Comparison of ENCODE assay signal across 1 cellular context in the genomic region with DNA sequence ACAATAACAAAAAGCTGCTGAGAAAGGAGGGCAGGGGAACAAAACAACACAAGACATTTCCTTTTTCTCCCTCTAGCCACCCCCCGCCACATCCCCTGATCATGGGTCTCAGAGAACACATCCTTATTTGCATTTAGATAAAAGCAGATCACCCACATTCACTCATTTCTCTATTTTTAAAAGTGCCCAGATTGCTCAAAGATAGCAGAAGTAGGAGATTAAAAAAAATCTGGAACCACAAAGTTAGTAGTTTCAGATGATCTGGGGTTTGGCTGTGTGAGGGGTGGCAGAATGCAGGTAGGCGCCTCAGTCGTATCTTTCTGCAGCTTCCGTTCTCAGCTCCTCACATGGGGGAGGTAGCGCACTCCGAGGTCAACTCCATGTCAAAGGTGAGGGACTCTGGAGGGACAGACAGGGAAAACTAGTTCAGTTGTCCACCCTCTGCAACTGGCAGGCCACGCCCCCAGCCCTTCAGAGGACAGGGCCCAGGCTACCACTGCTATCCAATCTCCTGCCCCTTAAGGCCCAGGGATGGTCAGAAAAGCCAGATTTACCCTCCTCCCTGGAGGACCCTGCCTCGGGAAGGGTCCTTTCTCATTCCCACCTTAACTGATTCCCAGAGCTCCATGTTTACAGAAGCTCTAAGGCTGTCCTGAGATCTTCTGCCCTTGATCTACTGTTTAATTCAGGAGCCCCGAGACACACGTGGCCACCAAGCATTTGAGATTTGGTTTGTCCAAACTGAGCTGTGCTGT.
TF ChIP-seq lines count a peak whose summit lies in the region.

No MANE protein-coding gene starts in this region.

TF ChIP-seq in K562, 482 proteins besides CTCF, POLR2A, EP300 and RAD21 (continued from another document and continues in another):
- TF ChIP-seq, protein P1, sequence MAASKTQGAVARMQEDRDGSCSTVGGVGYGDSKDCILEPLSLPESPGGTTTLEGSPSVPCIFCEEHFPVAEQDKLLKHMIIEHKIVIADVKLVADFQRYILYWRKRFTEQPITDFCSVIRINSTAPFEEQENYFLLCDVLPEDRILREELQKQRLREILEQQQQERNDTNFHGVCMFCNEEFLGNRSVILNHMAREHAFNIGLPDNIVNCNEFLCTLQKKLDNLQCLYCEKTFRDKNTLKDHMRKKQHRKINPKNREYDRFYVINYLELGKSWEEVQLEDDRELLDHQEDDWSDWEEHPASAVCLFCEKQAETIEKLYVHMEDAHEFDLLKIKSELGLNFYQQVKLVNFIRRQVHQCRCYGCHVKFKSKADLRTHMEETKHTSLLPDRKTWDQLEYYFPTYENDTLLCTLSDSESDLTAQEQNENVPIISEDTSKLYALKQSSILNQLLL (CRISPR knock-in tag; IDR thresholded peaks at IDR 0.05; ENCODE audit: borderline replicate concordance), result no peak
- TF ChIP-seq, protein P2, sequence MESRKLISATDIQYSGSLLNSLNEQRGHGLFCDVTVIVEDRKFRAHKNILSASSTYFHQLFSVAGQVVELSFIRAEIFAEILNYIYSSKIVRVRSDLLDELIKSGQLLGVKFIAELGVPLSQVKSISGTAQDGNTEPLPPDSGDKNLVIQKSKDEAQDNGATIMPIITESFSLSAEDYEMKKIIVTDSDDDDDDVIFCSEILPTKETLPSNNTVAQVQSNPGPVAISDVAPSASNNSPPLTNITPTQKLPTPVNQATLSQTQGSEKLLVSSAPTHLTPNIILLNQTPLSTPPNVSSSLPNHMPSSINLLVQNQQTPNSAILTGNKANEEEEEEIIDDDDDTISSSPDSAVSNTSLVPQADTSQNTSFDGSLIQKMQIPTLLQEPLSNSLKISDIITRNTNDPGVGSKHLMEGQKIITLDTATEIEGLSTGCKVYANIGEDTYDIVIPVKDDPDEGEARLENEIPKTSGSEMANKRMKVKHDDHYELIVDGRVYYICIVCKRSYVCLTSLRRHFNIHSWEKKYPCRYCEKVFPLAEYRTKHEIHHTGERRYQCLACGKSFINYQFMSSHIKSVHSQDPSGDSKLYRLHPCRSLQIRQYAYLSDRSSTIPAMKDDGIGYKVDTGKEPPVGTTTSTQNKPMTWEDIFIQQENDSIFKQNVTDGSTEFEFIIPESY (CRISPR knock-in tag; IDR thresholded peaks at IDR 0.05), result no peak
- no peak for TF ChIP-seq GABPA (tag; conservative IDR thresholded peaks at IDR 0.05; ENCODE audit: low read depth)
- TF ChIP-seq, protein P3, sequence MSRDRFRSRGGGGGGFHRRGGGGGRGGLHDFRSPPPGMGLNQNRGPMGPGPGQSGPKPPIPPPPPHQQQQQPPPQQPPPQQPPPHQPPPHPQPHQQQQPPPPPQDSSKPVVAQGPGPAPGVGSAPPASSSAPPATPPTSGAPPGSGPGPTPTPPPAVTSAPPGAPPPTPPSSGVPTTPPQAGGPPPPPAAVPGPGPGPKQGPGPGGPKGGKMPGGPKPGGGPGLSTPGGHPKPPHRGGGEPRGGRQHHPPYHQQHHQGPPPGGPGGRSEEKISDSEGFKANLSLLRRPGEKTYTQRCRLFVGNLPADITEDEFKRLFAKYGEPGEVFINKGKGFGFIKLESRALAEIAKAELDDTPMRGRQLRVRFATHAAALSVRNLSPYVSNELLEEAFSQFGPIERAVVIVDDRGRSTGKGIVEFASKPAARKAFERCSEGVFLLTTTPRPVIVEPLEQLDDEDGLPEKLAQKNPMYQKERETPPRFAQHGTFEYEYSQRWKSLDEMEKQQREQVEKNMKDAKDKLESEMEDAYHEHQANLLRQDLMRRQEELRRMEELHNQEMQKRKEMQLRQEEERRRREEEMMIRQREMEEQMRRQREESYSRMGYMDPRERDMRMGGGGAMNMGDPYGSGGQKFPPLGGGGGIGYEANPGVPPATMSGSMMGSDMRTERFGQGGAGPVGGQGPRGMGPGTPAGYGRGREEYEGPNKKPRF (IDR thresholded peaks at IDR 0.05; ENCODE audit: low read depth, low read length), result no peak
- TF ChIP-seq GABPB1 (CRISPR knock-in tag; IDR thresholded peaks at IDR 0.05), result no peak
- no peak for TF ChIP-seq PRPF4 (IDR thresholded peaks at IDR 0.05; ENCODE audit: insufficient read depth, low read depth, low read length, poor library complexity, severe bottlenecking)
- no peak for TF ChIP-seq ZNF184 (CRISPR knock-in tag; IDR thresholded peaks at IDR 0.05)
- peak; percentile 81; the same call in 1 of the 2 replicates for TF ChIP-seq ZEB2 (IDR thresholded peaks at IDR 0.05)
- TF ChIP-seq CBX5 (IDR thresholded peaks at IDR 0.05; ENCODE audit: borderline replicate concordance, low read depth), result no peak
- TF ChIP-seq PTTG1 (tag; IDR thresholded peaks at IDR 0.05; ENCODE audit: low read depth), result no peak
- TF ChIP-seq, protein P4, sequence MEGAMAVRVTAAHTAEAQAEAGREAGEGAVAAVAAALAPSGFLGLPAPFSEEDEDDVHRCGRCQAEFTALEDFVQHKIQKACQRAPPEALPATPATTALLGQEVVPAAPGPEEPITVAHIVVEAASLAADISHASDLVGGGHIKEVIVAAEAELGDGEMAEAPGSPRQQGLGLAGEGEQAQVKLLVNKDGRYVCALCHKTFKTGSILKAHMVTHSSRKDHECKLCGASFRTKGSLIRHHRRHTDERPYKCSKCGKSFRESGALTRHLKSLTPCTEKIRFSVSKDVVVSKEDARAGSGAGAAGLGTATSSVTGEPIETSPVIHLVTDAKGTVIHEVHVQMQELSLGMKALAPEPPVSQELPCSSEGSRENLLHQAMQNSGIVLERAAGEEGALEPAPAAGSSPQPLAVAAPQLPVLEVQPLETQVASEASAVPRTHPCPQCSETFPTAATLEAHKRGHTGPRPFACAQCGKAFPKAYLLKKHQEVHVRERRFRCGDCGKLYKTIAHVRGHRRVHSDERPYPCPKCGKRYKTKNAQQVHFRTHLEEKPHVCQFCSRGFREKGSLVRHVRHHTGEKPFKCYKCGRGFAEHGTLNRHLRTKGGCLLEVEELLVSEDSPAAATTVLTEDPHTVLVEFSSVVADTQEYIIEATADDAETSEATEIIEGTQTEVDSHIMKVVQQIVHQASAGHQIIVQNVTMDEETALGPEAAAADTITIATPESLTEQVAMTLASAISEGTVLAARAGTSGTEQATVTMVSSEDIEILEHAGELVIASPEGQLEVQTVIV (CRISPR knock-in tag; IDR thresholded peaks at IDR 0.05; ENCODE audit: borderline replicate concordance), result no peak
- peak in 1 of 2 experiments; percentile 78; a peak in 2 of 4 replicates for TF ChIP-seq RCOR1 (IDR thresholded peaks at IDR 0.05; ENCODE audit: borderline replicate concordance in 1 of 2, low read depth in 2 of 2, low read length in 2 of 2)
- TF ChIP-seq NELFE (IDR thresholded peaks at IDR 0.05; ENCODE audit: insufficient read depth, insufficient read length), result no peak
- no peak for TF ChIP-seq DDX20 (tag; IDR thresholded peaks at IDR 0.05; ENCODE audit: low read depth)
- TF ChIP-seq POLR2AphosphoS2 (IDR thresholded peaks at IDR 0.05; ENCODE audit: low read length), result peak; percentile 95
- TF ChIP-seq, protein P5, sequence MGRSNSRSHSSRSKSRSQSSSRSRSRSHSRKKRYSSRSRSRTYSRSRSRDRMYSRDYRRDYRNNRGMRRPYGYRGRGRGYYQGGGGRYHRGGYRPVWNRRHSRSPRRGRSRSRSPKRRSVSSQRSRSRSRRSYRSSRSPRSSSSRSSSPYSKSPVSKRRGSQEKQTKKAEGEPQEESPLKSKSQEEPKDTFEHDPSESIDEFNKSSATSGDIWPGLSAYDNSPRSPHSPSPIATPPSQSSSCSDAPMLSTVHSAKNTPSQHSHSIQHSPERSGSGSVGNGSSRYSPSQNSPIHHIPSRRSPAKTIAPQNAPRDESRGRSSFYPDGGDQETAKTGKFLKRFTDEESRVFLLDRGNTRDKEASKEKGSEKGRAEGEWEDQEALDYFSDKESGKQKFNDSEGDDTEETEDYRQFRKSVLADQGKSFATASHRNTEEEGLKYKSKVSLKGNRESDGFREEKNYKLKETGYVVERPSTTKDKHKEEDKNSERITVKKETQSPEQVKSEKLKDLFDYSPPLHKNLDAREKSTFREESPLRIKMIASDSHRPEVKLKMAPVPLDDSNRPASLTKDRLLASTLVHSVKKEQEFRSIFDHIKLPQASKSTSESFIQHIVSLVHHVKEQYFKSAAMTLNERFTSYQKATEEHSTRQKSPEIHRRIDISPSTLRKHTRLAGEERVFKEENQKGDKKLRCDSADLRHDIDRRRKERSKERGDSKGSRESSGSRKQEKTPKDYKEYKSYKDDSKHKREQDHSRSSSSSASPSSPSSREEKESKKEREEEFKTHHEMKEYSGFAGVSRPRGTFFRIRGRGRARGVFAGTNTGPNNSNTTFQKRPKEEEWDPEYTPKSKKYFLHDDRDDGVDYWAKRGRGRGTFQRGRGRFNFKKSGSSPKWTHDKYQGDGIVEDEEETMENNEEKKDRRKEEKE (IDR thresholded peaks at IDR 0.05; ENCODE audit: borderline replicate concordance in 1 of 2, control insufficient read depth in 1 of 2, low read depth in 2 of 2, low read length in 1 of 2), result 0 out of 4 replicates have a peak, but pooled peaks of 1 of the 2 experiments have one; percentile 61
- TF ChIP-seq ZNF696 (CRISPR knock-in tag; conservative IDR thresholded peaks at IDR 0.05), result no peak
- TF ChIP-seq, protein P6, sequence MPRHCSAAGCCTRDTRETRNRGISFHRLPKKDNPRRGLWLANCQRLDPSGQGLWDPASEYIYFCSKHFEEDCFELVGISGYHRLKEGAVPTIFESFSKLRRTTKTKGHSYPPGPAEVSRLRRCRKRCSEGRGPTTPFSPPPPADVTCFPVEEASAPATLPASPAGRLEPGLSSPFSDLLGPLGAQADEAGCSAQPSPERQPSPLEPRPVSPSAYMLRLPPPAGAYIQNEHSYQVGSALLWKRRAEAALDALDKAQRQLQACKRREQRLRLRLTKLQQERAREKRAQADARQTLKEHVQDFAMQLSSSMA (CRISPR knock-in tag; IDR thresholded peaks at IDR 0.05), result no peak
- peak; percentile 47 for TF ChIP-seq EP400 (IDR thresholded peaks at IDR 0.05)
- TF ChIP-seq, protein P7, sequence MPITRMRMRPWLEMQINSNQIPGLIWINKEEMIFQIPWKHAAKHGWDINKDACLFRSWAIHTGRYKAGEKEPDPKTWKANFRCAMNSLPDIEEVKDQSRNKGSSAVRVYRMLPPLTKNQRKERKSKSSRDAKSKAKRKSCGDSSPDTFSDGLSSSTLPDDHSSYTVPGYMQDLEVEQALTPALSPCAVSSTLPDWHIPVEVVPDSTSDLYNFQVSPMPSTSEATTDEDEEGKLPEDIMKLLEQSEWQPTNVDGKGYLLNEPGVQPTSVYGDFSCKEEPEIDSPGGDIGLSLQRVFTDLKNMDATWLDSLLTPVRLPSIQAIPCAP (CRISPR knock-in tag; IDR thresholded peaks at IDR 0.05; ENCODE audit: borderline replicate concordance), result no peak
- TF ChIP-seq SUPT5H (IDR thresholded peaks at IDR 0.05), result peak; percentile 62
- no peak for TF ChIP-seq ZFPM2 (CRISPR knock-in tag; IDR thresholded peaks at IDR 0.05)
- TF ChIP-seq LEF1 (IDR thresholded peaks at IDR 0.05), result no peak; the same call in 1 of the 2 replicates
- 0 out of 2 replicates have a peak, but pooled peaks have one; percentile 59 for TF ChIP-seq GATAD2A (IDR thresholded peaks at IDR 0.05)
- no peak for TF ChIP-seq XRCC5 (IDR thresholded peaks at IDR 0.05; ENCODE audit: low read depth, low read length)
- TF ChIP-seq SMARCA5 (IDR thresholded peaks at IDR 0.05), result no peak
- no peak for TF ChIP-seq HCFC1 (IDR thresholded peaks at IDR 0.05; ENCODE audit: low read depth, low read length)
- TF ChIP-seq HLTF (IDR thresholded peaks at IDR 0.05), result no peak
- 0 out of 2 replicates have a peak, but pooled peaks have one; percentile 30 for TF ChIP-seq HDAC2 (IDR thresholded peaks at IDR 0.05)
- TF ChIP-seq TEAD2 (tag; IDR thresholded peaks at IDR 0.05), result no peak
- TF ChIP-seq RBM15 (IDR thresholded peaks at IDR 0.05; ENCODE audit: insufficient read depth, low read length), result no peak
- TF ChIP-seq, protein P8, sequence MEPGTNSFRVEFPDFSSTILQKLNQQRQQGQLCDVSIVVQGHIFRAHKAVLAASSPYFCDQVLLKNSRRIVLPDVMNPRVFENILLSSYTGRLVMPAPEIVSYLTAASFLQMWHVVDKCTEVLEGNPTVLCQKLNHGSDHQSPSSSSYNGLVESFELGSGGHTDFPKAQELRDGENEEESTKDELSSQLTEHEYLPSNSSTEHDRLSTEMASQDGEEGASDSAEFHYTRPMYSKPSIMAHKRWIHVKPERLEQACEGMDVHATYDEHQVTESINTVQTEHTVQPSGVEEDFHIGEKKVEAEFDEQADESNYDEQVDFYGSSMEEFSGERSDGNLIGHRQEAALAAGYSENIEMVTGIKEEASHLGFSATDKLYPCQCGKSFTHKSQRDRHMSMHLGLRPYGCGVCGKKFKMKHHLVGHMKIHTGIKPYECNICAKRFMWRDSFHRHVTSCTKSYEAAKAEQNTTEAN (CRISPR knock-in tag; IDR thresholded peaks at IDR 0.05), result no peak
- TF ChIP-seq FOXJ3 (CRISPR knock-in tag; IDR thresholded peaks at IDR 0.05), result no peak
- TF ChIP-seq TAF9B (IDR thresholded peaks at IDR 0.05; ENCODE audit: partially characterized antibody), result peak; percentile 43
- TF ChIP-seq, protein P9, sequence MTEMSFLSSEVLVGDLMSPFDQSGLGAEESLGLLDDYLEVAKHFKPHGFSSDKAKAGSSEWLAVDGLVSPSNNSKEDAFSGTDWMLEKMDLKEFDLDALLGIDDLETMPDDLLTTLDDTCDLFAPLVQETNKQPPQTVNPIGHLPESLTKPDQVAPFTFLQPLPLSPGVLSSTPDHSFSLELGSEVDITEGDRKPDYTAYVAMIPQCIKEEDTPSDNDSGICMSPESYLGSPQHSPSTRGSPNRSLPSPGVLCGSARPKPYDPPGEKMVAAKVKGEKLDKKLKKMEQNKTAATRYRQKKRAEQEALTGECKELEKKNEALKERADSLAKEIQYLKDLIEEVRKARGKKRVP (CRISPR knock-in tag; IDR thresholded peaks at IDR 0.05), result no peak
- no peak for TF ChIP-seq MBD2 (IDR thresholded peaks at IDR 0.05; ENCODE audit: borderline replicate concordance, low read depth)
- no peak for TF ChIP-seq BRF1 (IDR thresholded peaks at IDR 0.05; ENCODE audit: borderline replicate concordance, extremely low read depth, insufficient read length)
- no peak for TF ChIP-seq ZNF707 (CRISPR knock-in tag; conservative IDR thresholded peaks at IDR 0.05)
- TF ChIP-seq, protein P10, sequence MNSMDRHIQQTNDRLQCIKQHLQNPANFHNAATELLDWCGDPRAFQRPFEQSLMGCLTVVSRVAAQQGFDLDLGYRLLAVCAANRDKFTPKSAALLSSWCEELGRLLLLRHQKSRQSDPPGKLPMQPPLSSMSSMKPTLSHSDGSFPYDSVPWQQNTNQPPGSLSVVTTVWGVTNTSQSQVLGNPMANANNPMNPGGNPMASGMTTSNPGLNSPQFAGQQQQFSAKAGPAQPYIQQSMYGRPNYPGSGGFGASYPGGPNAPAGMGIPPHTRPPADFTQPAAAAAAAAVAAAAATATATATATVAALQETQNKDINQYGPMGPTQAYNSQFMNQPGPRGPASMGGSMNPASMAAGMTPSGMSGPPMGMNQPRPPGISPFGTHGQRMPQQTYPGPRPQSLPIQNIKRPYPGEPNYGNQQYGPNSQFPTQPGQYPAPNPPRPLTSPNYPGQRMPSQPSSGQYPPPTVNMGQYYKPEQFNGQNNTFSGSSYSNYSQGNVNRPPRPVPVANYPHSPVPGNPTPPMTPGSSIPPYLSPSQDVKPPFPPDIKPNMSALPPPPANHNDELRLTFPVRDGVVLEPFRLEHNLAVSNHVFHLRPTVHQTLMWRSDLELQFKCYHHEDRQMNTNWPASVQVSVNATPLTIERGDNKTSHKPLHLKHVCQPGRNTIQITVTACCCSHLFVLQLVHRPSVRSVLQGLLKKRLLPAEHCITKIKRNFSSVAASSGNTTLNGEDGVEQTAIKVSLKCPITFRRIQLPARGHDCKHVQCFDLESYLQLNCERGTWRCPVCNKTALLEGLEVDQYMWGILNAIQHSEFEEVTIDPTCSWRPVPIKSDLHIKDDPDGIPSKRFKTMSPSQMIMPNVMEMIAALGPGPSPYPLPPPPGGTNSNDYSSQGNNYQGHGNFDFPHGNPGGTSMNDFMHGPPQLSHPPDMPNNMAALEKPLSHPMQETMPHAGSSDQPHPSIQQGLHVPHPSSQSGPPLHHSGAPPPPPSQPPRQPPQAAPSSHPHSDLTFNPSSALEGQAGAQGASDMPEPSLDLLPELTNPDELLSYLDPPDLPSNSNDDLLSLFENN (IDR thresholded peaks at IDR 0.05; ENCODE audit: low read depth in 2 of 2, low read length in 2 of 2), result peak in 1 of 2 experiments; percentile 73; a peak in 2 of 4 replicates
- TF ChIP-seq TRIM28 (IDR thresholded peaks at IDR 0.05), result no peak
